Comparison of ENCODE assay signal across 1 cellular context in the genomic region with DNA sequence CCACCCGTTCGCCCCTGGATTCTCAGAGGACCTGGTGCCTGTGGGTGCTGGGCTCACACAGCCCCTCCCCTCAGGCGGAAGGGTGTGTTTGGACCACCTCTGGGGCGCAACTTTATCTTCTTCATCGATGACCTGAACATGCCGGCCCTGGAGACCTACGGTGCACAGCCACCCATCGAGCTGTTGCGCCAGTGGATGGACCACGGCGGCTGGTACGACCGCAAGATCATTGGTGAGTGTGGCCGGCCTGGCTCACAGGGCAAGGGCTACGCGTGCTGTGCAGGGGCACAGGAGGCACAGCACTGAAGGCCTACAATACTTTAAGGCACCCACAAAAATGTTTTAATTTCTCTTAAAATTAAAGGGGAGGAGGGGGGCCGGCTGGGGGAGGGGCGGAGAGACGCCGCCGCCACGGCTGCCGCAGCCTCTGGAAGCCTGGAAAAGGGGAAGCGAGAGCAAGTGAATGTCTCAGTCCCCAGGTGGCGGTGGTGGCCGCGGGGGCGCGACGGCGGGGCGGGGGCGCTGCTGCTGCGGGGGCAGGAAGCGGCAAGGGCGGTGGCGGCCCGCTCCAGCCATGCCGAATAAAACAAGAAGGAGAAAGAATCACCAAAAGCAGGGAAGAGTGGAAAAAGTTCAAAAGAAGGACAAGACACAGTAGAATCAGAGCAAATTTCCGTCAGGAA.
TF ChIP-seq lines count a peak whose summit lies in the region.

No MANE protein-coding gene starts in this region.

TF ChIP-seq in H1, 55 proteins besides CTCF, POLR2A, EP300 and RAD21 (continued from another document):
- no peak for TF ChIP-seq RNF2 (IDR thresholded peaks at IDR 0.05; ENCODE audit: borderline replicate concordance, low read depth, low read length, missing control alignments, poor library complexity, severe bottlenecking)
- no peak for TF ChIP-seq HDAC2 (IDR thresholded peaks at IDR 0.05; ENCODE audit: borderline replicate concordance in 1 of 2, low read depth in 2 of 2, low read length in 2 of 2)
- no peak for TF ChIP-seq RXRA (IDR thresholded peaks at IDR 0.05; ENCODE audit: insufficient read depth, low read depth, low read length)
- TF ChIP-seq ASH2L (IDR thresholded peaks at IDR 0.05; ENCODE audit: low read length), result no peak
- no peak for TF ChIP-seq TCF12 (IDR thresholded peaks at IDR 0.05; ENCODE audit: low read depth, low read length)
- no peak for TF ChIP-seq JUND (IDR thresholded peaks at IDR 0.05; ENCODE audit: low read length)
- TF ChIP-seq KDM5A (IDR thresholded peaks at IDR 0.05; ENCODE audit: low read length), result no peak
- TF ChIP-seq, protein P1, sequence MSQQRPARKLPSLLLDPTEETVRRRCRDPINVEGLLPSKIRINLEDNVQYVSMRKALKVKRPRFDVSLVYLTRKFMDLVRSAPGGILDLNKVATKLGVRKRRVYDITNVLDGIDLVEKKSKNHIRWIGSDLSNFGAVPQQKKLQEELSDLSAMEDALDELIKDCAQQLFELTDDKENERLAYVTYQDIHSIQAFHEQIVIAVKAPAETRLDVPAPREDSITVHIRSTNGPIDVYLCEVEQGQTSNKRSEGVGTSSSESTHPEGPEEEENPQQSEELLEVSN (IDR thresholded peaks at IDR 0.05), result no peak
